8 cellular contexts compared by ENCODE assay signal in the genomic region with DNA sequence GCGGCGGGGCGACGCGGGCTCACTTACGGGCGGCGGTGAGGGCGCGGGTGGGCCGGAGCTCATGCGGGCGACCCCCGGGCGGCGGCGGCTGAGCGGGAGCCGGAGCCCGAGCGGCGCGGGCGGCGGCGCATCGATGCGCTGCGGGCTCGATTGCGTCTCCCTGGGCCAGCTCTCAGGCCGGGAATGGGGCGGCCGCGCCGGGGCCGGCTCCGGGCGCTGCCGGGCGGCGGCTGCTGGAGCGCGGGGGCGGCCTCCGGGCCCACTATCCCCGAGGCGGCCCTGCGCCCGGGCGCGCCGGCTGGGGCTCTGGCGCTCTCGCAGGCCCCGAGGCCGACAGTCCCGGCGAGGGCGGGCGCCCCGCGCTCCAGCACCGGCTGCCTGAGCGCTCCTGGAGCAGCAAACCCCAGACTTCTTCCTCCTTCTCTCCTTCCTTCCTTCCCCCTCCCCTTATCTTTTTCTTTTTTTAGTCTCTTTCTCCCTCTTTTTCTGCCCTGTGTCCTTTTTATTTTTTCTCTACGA. TPM values are rescaled to one million over a fixed set of nuclear protein-coding genes. Genes with fewer than 3 reads are reported as not detected.
DNase-seq lines count a peak whose midpoint lies in the region; ATAC-seq and TF ChIP-seq lines count a peak whose summit lies in the region.

No MANE protein-coding gene starts in this region.

- TF ChIP-seq CTCF in astrocyte of the cerebellum (IDR thresholded peaks at IDR 0.05; ENCODE audit: low read depth, low read length, missing control alignments) (no peak), prostate gland (IDR thresholded peaks at IDR 0.05) (no peak)

- H3K4me3 ChIP-seq in astrocyte of the cerebellum (ENCODE audit: low read depth, low read length) (peak overlapping the region; percentile 77), prostate gland (peak overlapping the region; percentile 93 to 94)

- no peak for TF ChIP-seq POLR2A in prostate gland (IDR thresholded peaks at IDR 0.05)

- under 1% methylated on average over 49 of the region's 66 CpGs for WGBS in prostate gland

- no peaks in the 10 kb centered on the region for H3K27me3 ChIP-seq in prostate gland (replicated peaks; ENCODE audit: insufficient read depth)

- H3K36me3 ChIP-seq in prostate gland, result no peaks in the 10 kb centered on the region

- H3K9me3 ChIP-seq in prostate gland, result no peaks in the 10 kb centered on the region

- in situ Hi-C loops in astrocyte of the cerebellum (cut with HindIII; ENCODE audit: low sequenced_read_pairs), result no loop called here

- ATAC-seq in GM21576 (IDR thresholded peaks at IDR 0.05; ENCODE audit: unreplicated experiment), result no peak
- no peak for ATAC-seq in GM19328 (IDR thresholded peaks at IDR 0.05; ENCODE audit: unreplicated experiment)
- ATAC-seq in HG02588 (IDR thresholded peaks at IDR 0.05; ENCODE audit: unreplicated experiment), result no peak

- DNase-seq in Daoy (ENCODE audit: low read depth), result peak; percentile 78
- DNase-seq in NCI-H1105 (lab: John Stamatoyannopoulos, UW), result peak; percentile 53
- no peak for DNase-seq in astrocyte of the cerebellum (ENCODE audit: low read depth)
- DNase-seq in hypothalamus (lab: John Stamatoyannopoulos, UW), result peak in 29 of 51 donors; percentile 4 to 66 (median 30)
- DNase-seq in prostate gland (ENCODE audit: low spot score), result peak; percentile 42

- intact Hi-C loops in prostate gland (cut with DNase I), result loop anchor here (5.0 to 10.0 kb wide), 4 partner anchors 226 to 874 kb away; no protein-coding TSS in a partner anchor

- no peaks in the 10 kb centered on the region for H3K4me1 ChIP-seq in prostate gland (replicated peaks)

- peak overlapping the region; percentile 91 to 92 for H3K27ac ChIP-seq in prostate gland

RNA-seq across cellular contexts. Expression of a gene that starts 1.5 kb away (rescaled TPM):
- 1.8 and 2.9 TPM in 2 replicates for total RNA-seq in Daoy (2014; rRNA removed; shearing (Covaris generic))
- 10 to 100 TPM; 10.4 to 18.4 TPM for total RNA-seq in prostate gland
